ENCODE assay signal across 18 cellular contexts in genomic region chr2:54161660-54162059, GRCh38. TPM values are rescaled to one million over a fixed set of nuclear protein-coding genes. Genes with fewer than 3 reads are reported as not detected.
DNase-seq lines count a peak whose midpoint lies in the region; ATAC-seq, FAIRE-seq and TF ChIP-seq lines count a peak whose summit lies in the region.
"Had no signal": no experiment of that assay in that cellular context is flagged by ENCODE, and none has a peak within 500 bp of the region (broad histone marks: within the 10 kb centered on the region; RNA-seq: fewer than 3 reads in every experiment).

No MANE protein-coding gene starts in this region.

- peak; percentile 87 for FAIRE-seq in frontal cortex (lab: Jason Lieb, UNC)

- H3K27me3 ChIP-seq in left ventricle myocardium inferior (ENCODE audit: low read depth) (no peaks in the 10 kb centered on the region), adipocyte (replicated peaks; ENCODE audit: control insufficient read depth, insufficient read depth, low read length) (no peaks in the 10 kb centered on the region), upper lobe of right lung (no peaks in the 10 kb centered on the region)
- H3K27me3 ChIP-seq: spleen, stomach had no signal

- H3K27ac ChIP-seq in left ventricle myocardium inferior (replicated peaks) (no peak overlapping the region), upper lobe of right lung (no peak overlapping the region)
- H3K27ac ChIP-seq: spleen, stomach had no signal

- H3K9me3 ChIP-seq in left ventricle myocardium inferior (replicated peaks): no peaks in the 10 kb centered on the region
- no peaks in the 10 kb centered on the region for H3K9me3 ChIP-seq in adipocyte (ENCODE audit: control insufficient read depth, low read length)
- H3K9me3 ChIP-seq in upper lobe of right lung: no peaks in the 10 kb centered on the region
- H3K9me3 ChIP-seq: spleen, stomach had no signal

- no peaks in the 10 kb centered on the region for H3K36me3 ChIP-seq in left ventricle myocardium inferior
- no peaks in the 10 kb centered on the region for H3K36me3 ChIP-seq in adipocyte (ENCODE audit: control insufficient read depth, insufficient read depth, low read length, severe bottlenecking)
- no peaks in the 10 kb centered on the region for H3K36me3 ChIP-seq in upper lobe of right lung
- H3K36me3 ChIP-seq: stomach had no signal

- peak; percentile 20 for TF ChIP-seq CTCF in left ventricle myocardium inferior (IDR thresholded peaks at IDR 0.05; ENCODE audit: borderline replicate concordance)
- TF ChIP-seq CTCF in upper lobe of right lung (IDR thresholded peaks at IDR 0.05): peak; percentile 15

- intact Hi-C loops in left ventricle myocardium inferior (cut with micrococcal nuclease): no loop called here
- intact Hi-C loops in Right ventricle myocardium superior (cut with DNase I): no loop called here
- intact Hi-C loops in upper lobe of right lung (cut with DNase I): no loop called here

- peaks cover 4% of the 10 kb centered on the region for H3K4me1 ChIP-seq in left ventricle myocardium inferior
- H3K4me1 ChIP-seq in adipocyte (ENCODE audit: control insufficient read depth, insufficient read depth, low read length): peaks cover 16% of the 10 kb centered on the region
- no peaks in the 10 kb centered on the region for H3K4me1 ChIP-seq in upper lobe of right lung
- H3K4me1 ChIP-seq: spleen, stomach had no signal

- no peak for DNase-seq in left ventricle myocardium inferior
- DNase-seq in Right ventricle myocardium superior: no peak
- peak; percentile 58 for DNase-seq in adipocyte (ENCODE audit: low read depth)
- no peak for DNase-seq in frontal cortex (ENCODE audit: low spot score in 2 of 2)
- DNase-seq in upper lobe of right lung: no peak
- no peak for DNase-seq in LoVo (ENCODE audit: low spot score)
- DNase-seq: activated CD4-positive, alpha-beta T cell treated with anti-CD3 and anti-CD28 coated beads, Interleukin-2, amount 50 U/mL, for 4 hours; activated T-cell treated with anti-CD3 and anti-CD28 coated beads, Interleukin-2, amount 50 U/mL, for 48 hours; foreskin melanocyte; H9; KBM-7; NCI-H446; nucleus accumbens; spleen; stomach had no signal

- no peak overlapping the region for H3K9ac ChIP-seq in adipocyte (ENCODE audit: low read length)

- ATAC-seq in Right ventricle myocardium superior (ENCODE audit: poor library complexity) (no peak), upper lobe of right lung (no peak), GM21447 (IDR thresholded peaks at IDR 0.05; ENCODE audit: unreplicated experiment) (no peak)
- no peak for ATAC-seq in activated CD4-positive, CD25-positive, alpha-beta regulatory T cell treated with anti-CD3 and anti-CD28 coated beads, Interleukin-2, amount 50 U/mL, for 24 hours
- ATAC-seq: Panc1 had no signal

- H3K4me3 ChIP-seq in left ventricle myocardium inferior (no peak overlapping the region), adipocyte (ENCODE audit: low read length) (no peak overlapping the region), upper lobe of right lung (no peak overlapping the region)
- H3K4me3 ChIP-seq: spleen, stomach had no signal

RNA-seq across cellular contexts. Expression of gene ACYP2, which starts 46.2 kb away (rescaled TPM):
- 76.7 TPM for total RNA-seq in left ventricle myocardium inferior
- 64.2 TPM for total RNA-seq in Right ventricle myocardium superior
- total RNA-seq in frontal cortex: 22.4 TPM
- total RNA-seq in upper lobe of right lung: 14.0 TPM
